Comparison of ENCODE assay signal across 27 cellular contexts in the genomic region with DNA sequence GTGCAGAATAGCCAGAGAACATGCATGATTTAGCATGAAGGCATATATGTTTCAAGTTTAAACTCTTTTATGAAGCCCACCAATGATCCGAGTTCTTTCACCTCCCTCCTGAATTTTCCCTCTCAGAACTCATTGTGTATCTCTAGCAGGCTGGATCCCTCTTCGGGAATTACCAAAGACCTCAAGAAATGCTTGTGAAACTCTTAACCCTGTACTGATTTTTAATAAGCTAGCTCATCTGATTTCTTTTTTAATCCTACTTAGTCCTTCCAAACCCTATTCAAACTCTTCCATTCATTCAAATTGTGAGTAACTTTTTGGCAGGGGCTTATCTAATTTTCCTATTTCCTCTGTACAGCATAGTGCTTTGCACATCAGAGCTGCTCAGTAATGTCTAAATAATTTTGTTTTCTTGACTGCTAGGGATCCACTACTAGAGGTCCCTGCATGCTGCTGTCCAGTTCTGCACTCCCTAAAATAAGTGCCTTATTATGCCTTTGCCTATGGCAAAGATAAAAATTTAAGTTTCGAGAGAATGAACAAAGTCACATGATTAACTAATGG.
DNase-seq lines count a peak whose midpoint lies in the region; ATAC-seq, FAIRE-seq and TF ChIP-seq lines count a peak whose summit lies in the region.
"Had no signal": no experiment of that assay in that cellular context is flagged by ENCODE, and none has a peak within 500 bp of the region (broad histone marks: within the 10 kb centered on the region; RNA-seq: fewer than 3 reads in every experiment).

No MANE protein-coding gene starts in this region.

- DNase-seq in Right ventricle myocardium inferior (ENCODE audit: missing footprints) (no peak), right atrium auricular region (ENCODE audit: low spot score) (no peak), bronchial epithelial cell (ENCODE audit: low read depth) (peak; percentile 13), right cardiac atrium (no peak)
- DNase-seq in activated T-cell treated with anti-CD3 and anti-CD28 coated beads, Interleukin-2, amount 50 U/mL, for 48 hours: no peak
- no peak for DNase-seq in activated CD8-positive, alpha-beta memory T cell treated with anti-CD3 and anti-CD28 coated beads, Interleukin-2, amount 50 U/mL, for 48 hours
- DNase-seq in activated CD4-positive, alpha-beta T cell treated with anti-CD3 and anti-CD28 coated beads, Interleukin-2, amount 50 U/mL, for 48 hours: no peak
- DNase-seq: activated CD4-positive, CD25-positive, alpha-beta regulatory T cell; activated naive CD4-positive, alpha-beta T cell treated with anti-CD3 and anti-CD28 coated beads, Interleukin-2, amount 10 ng/mL, durations not matched to agents 7 days and 5 days; activated T-cell treated with anti-CD3 and anti-CD28 coated beads, Interleukin-2, amount 50 U/mL, for 72 hours; COR-L47; DND-41; erythroblast; KG1; midbrain; NCI-H2029 treated with DMSO at 0.1 percent for 48 hours; NCI-H446 treated with DMSO at 0.1 percent for 48 hours; posterior cingulate gyrus; stimulated activated naive CD8-positive, alpha-beta T cell treated with anti-CD3 and anti-CD28 coated beads, Interleukin-15, Interleukin-2, amounts not matched to agents 100 U/mL and 50 U/mL, for 24 hours; T1000; transverse colon had no signal

- H3K4me1 ChIP-seq in right atrium auricular region: no peaks in the 10 kb centered on the region
- no peaks in the 10 kb centered on the region for H3K4me1 ChIP-seq in right cardiac atrium (ENCODE audit: control insufficient read depth, insufficient read depth, low read length)
- H3K4me1 ChIP-seq: breast epithelium, gastroesophageal sphincter, transverse colon had no signal

- intact Hi-C loops in Right ventricle myocardium inferior (cut with DNase I): no loop called here
- intact Hi-C loops in right cardiac atrium (cut with DNase I): no loop called here

- H3K27me3 ChIP-seq in right atrium auricular region: no peaks in the 10 kb centered on the region
- H3K27me3 ChIP-seq in bronchial epithelial cell (ENCODE audit: control insufficient read depth, insufficient read depth, low read length): no peaks in the 10 kb centered on the region
- no peaks in the 10 kb centered on the region for H3K27me3 ChIP-seq in right cardiac atrium (ENCODE audit: control insufficient read depth, insufficient read depth)
- H3K27me3 ChIP-seq: breast epithelium, gastroesophageal sphincter, transverse colon had no signal

- no peak overlapping the region for H3K27ac ChIP-seq in right atrium auricular region
- H3K27ac ChIP-seq in right cardiac atrium (ENCODE audit: low read length): no peak overlapping the region
- H3K27ac ChIP-seq: 22Rv1, breast epithelium, gastroesophageal sphincter, transverse colon had no signal

- no peak for FAIRE-seq in bronchial epithelial cell (lab: Jason Lieb, UNC)
- FAIRE-seq: H1 had no signal

- no peaks in the 10 kb centered on the region for H3K36me3 ChIP-seq in right atrium auricular region
- no peaks in the 10 kb centered on the region for H3K36me3 ChIP-seq in bronchial epithelial cell (ENCODE audit: control insufficient read depth, insufficient read depth, low read length)
- H3K36me3 ChIP-seq: breast epithelium, gastroesophageal sphincter, transverse colon had no signal

- H3K9me3 ChIP-seq in right atrium auricular region: no peaks in the 10 kb centered on the region
- no peaks in the 10 kb centered on the region for H3K9me3 ChIP-seq in right cardiac atrium (ENCODE audit: control insufficient read depth, low read length)
- H3K9me3 ChIP-seq: breast epithelium, gastroesophageal sphincter, transverse colon had no signal

- no peak overlapping the region for H3K4me3 ChIP-seq in right atrium auricular region
- H3K4me3 ChIP-seq in bronchial epithelial cell (ENCODE audit: low read depth, low read length): no peak overlapping the region
- H3K4me3 ChIP-seq in right cardiac atrium (ENCODE audit: low read length): no peak overlapping the region
- H3K4me3 ChIP-seq: breast epithelium, gastroesophageal sphincter, transverse colon had no signal

- TF ChIP-seq CTCF in right atrium auricular region (IDR thresholded peaks at IDR 0.05) (no peak), bronchial epithelial cell (IDR thresholded peaks at IDR 0.05; ENCODE audit: insufficient read depth, low read length, severe bottlenecking) (no peak)

- peak; percentile 87 for ATAC-seq in Right ventricle myocardium inferior
- ATAC-seq in right cardiac atrium: peak; percentile 82 to 91
- ATAC-seq in HG02981 (IDR thresholded peaks at IDR 0.05; ENCODE audit: unreplicated experiment): no peak
- ATAC-seq: activated T-cell treated with anti-CD3 and anti-CD28 coated beads, Interleukin-2, amount 50 U/mL, for 72 hours; gastroesophageal sphincter; natural killer cell treated with Interleukin-12 subunit alpha and Interleukin-12 subunit beta and Interleukin-15 and Interleukin-18, amount 100 ng/mL, for 72 hours; stimulated activated naive CD8-positive, alpha-beta T cell treated with anti-CD3 and anti-CD28 coated beads, Interleukin-15, Interleukin-2, amounts not matched to agents 100 U/mL and 50 U/mL, for 24 hours had no signal

- 44% methylated on average over 3 of the region's 3 CpGs for WGBS in right cardiac atrium
